Comparison of ENCODE assay signal across 20 cellular contexts in the genomic region with DNA sequence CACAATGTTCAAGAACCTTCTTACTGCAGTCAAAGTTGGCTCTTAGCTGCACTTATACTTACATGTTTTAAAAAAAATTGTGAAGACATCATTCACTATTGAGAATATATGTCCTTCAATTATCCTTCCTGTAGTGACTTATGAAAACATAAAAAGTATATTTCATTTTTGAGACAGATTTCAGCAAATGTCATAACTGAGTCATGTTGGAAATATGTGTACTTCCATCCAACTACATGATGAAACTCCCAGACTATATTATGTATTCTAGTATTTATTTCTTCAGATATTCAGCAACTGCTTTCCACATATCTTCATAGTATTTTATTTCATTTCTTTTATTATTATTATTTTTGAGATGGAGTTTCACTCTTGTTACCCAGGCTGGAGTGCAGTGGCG.
DNase-seq lines count a peak whose midpoint lies in the region; ATAC-seq and TF ChIP-seq lines count a peak whose summit lies in the region.
"Had no signal": no experiment of that assay in that cellular context is flagged by ENCODE, and none has a peak within 500 bp of the region (broad histone marks: within the 10 kb centered on the region; RNA-seq: fewer than 3 reads in every experiment).

No MANE protein-coding gene starts in this region.

- H3K9me3 ChIP-seq in left ventricle myocardium inferior (replicated peaks) (no peaks in the 10 kb centered on the region), heart right ventricle (no peaks in the 10 kb centered on the region), adipocyte (ENCODE audit: control insufficient read depth, low read length) (no peaks in the 10 kb centered on the region), subcutaneous abdominal adipose tissue (ENCODE audit: control insufficient read depth in 5 of 5, low read length in 5 of 5) (no peaks in the 10 kb centered on the region)
- H3K9me3 ChIP-seq: esophagus squamous epithelium, transverse colon had no signal

- TF ChIP-seq CTCF in left ventricle myocardium inferior (IDR thresholded peaks at IDR 0.05; ENCODE audit: borderline replicate concordance) (no peak), heart right ventricle (IDR thresholded peaks at IDR 0.05) (no peak), fibroblast of the aortic adventitia (IDR thresholded peaks at IDR 0.05; ENCODE audit: insufficient read depth, low read length) (no peak)

- ATAC-seq in heart right ventricle: no peak
- no peak for ATAC-seq in GM21619 (IDR thresholded peaks at IDR 0.05; ENCODE audit: unreplicated experiment)
- ATAC-seq: activated CD8-positive, alpha-beta T cell treated with anti-CD3 and anti-CD28 coated beads, Interleukin-2, amount 10 ng/mL, durations not matched to agents 7 days and 5 days; stimulated activated naive B cell treated with anti-CD40 and anti-IgM and Interleukin-4, amounts not matched to agents 10 μg/mL and 1 μg/mL and 100 μg/mL, for 72 hours; WTC11 had no signal

- 96 to 100% methylated on average over 1 of the region's 1 CpG for WGBS in heart right ventricle, 2 donors

- no peaks in the 10 kb centered on the region for H3K27me3 ChIP-seq in left ventricle myocardium inferior (ENCODE audit: low read depth)
- H3K27me3 ChIP-seq in heart right ventricle: no peaks in the 10 kb centered on the region
- H3K27me3 ChIP-seq in adipocyte (replicated peaks; ENCODE audit: control insufficient read depth, insufficient read depth, low read length): no peaks in the 10 kb centered on the region
- no peaks in the 10 kb centered on the region for H3K27me3 ChIP-seq in subcutaneous abdominal adipose tissue (ENCODE audit: control insufficient read depth in 5 of 5, insufficient read depth in 4 of 5, low read length in 5 of 5)
- H3K27me3 ChIP-seq: esophagus squamous epithelium, transverse colon had no signal

- H3K9ac ChIP-seq in adipocyte (ENCODE audit: low read length): peak overlapping the region; percentile 2
- H3K9ac ChIP-seq in subcutaneous abdominal adipose tissue (ENCODE audit: low read length in 5 of 5): no peak overlapping the region

- DNase-seq in left ventricle myocardium inferior (no peak), heart right ventricle (no peak), adipocyte (ENCODE audit: low read depth) (peak; percentile 85), fibroblast of the aortic adventitia (ENCODE audit: low read depth) (peak; percentile 87), activated T-cell treated with anti-CD3 and anti-CD28 coated beads for 4 hours (no peak), HK-2 (ENCODE audit: unreplicated experiment) (no peak)
- DNase-seq: 8988T; activated naive CD8-positive, alpha-beta T cell treated with anti-CD3 and anti-CD28 coated beads for 36 hours; CD4-positive, CD25-positive, alpha-beta regulatory T cell; DMS53; esophagus squamous epithelium; NCI-H187 treated with DMSO at 0.1 percent for 48 hours; NCI-H446; Right ventricle myocardium superior; stimulated activated naive B cell treated with anti-CD40 and anti-IgM and Interleukin-4, amounts not matched to agents 10 μg/mL and 1 μg/mL and 100 μg/mL, for 72 hours; transverse colon had no signal

- no peaks in the 10 kb centered on the region for H3K36me3 ChIP-seq in left ventricle myocardium inferior
- no peaks in the 10 kb centered on the region for H3K36me3 ChIP-seq in heart right ventricle
- H3K36me3 ChIP-seq in adipocyte (ENCODE audit: control insufficient read depth, insufficient read depth, low read length, severe bottlenecking): no peaks in the 10 kb centered on the region
- H3K36me3 ChIP-seq in subcutaneous abdominal adipose tissue (ENCODE audit: control insufficient read depth in 5 of 5, insufficient read depth in 5 of 5, low read length in 5 of 5): no peaks in the 10 kb centered on the region
- H3K36me3 ChIP-seq: esophagus squamous epithelium, transverse colon had no signal

- H3K4me3 ChIP-seq in left ventricle myocardium inferior: no peak overlapping the region
- no peak overlapping the region for H3K4me3 ChIP-seq in heart right ventricle
- H3K4me3 ChIP-seq in adipocyte (ENCODE audit: low read length): no peak overlapping the region
- no peak overlapping the region for H3K4me3 ChIP-seq in fibroblast of the aortic adventitia (ENCODE audit: low read depth, low read length)
- H3K4me3 ChIP-seq in subcutaneous abdominal adipose tissue (ENCODE audit: low read depth in 1 of 5, low read length in 5 of 5): no peak overlapping the region
- H3K4me3 ChIP-seq: esophagus squamous epithelium, transverse colon had no signal

- intact Hi-C loops in left ventricle myocardium inferior (cut with micrococcal nuclease) (no loop called here), heart right ventricle (cut with DNase I) (loop anchor here in 5 of 10 donors (2.0 to 10.0 kb wide), 6 partner anchors 60 to 984 kb away; no protein-coding TSS in a partner anchor)

- peak overlapping the region; percentile 27 for H3K27ac ChIP-seq in left ventricle myocardium inferior (replicated peaks)
- peak overlapping the region in 1 of 10 donors; percentile 32 for H3K27ac ChIP-seq in heart right ventricle
- H3K27ac ChIP-seq in subcutaneous abdominal adipose tissue (ENCODE audit: low read depth, low read length): peak overlapping the region; percentile 69
- H3K27ac ChIP-seq: esophagus squamous epithelium, transverse colon had no signal

- peaks cover 14% of the 10 kb centered on the region for H3K4me1 ChIP-seq in left ventricle myocardium inferior
- peaks cover 0 to 14% (median 0%) of the 10 kb centered on the region in 9 donors for H3K4me1 ChIP-seq in heart right ventricle
- H3K4me1 ChIP-seq in adipocyte (ENCODE audit: control insufficient read depth, insufficient read depth, low read length): peaks cover 35% of the 10 kb centered on the region
- H3K4me1 ChIP-seq in subcutaneous abdominal adipose tissue (ENCODE audit: control insufficient read depth in 5 of 5, insufficient read depth in 5 of 5, low read length in 5 of 5): peaks cover 0 to 8% (median 3%) of the 10 kb centered on the region in 5 donors
- H3K4me1 ChIP-seq: esophagus squamous epithelium, transverse colon had no signal

Comparison
In these comparisons a context has a peak if more than half of its experiments do, and no peak if none do; other contexts are left out.
1. DNase-seq: peak in adipocyte (single experiment) and fibroblast of the aortic adventitia (single experiment); none in left ventricle myocardium inferior (single experiment), heart right ventricle (0 of 2), activated T-cell treated with anti-CD3 and anti-CD28 coated beads for 4 hours (single experiment) and HK-2 (single experiment).